ENCODE assay signal across 1 cellular context in the genomic region with DNA sequence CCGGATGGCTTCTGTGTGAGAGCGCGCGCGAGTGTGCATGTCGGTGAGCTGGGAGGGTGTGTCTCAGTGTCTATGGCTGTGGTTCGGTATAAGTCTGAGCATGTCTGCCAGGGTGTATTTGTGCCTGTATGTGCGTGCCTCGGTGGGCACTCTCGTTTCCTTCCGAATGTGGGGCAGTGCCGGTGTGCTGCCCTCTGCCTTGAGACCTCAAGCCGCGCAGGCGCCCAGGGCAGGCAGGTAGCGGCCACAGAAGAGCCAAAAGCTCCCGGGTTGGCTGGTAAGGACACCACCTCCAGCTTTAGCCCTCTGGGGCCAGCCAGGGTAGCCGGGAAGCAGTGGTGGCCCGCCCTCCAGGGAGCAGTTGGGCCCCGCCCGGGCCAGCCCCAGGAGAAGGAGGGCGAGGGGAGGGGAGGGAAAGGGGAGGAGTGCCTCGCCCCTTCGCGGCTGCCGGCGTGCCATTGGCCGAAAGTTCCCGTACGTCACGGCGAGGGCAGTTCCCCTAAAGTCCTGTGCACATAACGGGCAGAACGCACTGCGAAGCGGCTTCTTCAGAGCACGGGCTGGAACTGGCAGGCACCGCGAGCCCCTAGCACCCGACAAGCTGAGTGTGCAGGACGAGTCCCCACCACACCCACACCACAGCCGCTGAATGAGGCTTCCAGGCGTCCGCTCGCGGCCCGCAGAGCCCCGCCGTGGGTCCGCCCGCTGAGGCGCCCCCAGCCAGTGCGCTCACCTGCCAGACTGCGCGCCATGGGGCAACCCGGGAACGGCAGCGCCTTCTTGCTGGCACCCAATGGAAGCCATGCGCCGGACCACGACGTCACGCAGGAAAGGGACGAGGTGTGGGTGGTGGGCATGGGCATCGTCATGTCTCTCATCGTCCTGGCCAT.
A peak's percentile ranks its signal among the peaks of the same experiment; 100 is the strongest.
TF ChIP-seq lines count a peak whose summit lies in the region.

A gene (plus strand): TSS at position 530 of the 890 bp plus-strand sequence. CDS start 221 bp downstream, at position 751.

TF ChIP-seq in HepG2, 621 proteins besides CTCF, POLR2A, EP300 and RAD21 (continued from another document):
- TF ChIP-seq, protein P1, sequence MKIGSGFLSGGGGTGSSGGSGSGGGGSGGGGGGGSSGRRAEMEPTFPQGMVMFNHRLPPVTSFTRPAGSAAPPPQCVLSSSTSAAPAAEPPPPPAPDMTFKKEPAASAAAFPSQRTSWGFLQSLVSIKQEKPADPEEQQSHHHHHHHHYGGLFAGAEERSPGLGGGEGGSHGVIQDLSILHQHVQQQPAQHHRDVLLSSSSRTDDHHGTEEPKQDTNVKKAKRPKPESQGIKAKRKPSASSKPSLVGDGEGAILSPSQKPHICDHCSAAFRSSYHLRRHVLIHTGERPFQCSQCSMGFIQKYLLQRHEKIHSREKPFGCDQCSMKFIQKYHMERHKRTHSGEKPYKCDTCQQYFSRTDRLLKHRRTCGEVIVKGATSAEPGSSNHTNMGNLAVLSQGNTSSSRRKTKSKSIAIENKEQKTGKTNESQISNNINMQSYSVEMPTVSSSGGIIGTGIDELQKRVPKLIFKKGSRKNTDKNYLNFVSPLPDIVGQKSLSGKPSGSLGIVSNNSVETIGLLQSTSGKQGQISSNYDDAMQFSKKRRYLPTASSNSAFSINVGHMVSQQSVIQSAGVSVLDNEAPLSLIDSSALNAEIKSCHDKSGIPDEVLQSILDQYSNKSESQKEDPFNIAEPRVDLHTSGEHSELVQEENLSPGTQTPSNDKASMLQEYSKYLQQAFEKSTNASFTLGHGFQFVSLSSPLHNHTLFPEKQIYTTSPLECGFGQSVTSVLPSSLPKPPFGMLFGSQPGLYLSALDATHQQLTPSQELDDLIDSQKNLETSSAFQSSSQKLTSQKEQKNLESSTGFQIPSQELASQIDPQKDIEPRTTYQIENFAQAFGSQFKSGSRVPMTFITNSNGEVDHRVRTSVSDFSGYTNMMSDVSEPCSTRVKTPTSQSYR (CRISPR knock-in tag; IDR thresholded peaks at IDR 0.05; ENCODE audit: borderline replicate concordance), result no peak
- TF ChIP-seq ZBTB38 (CRISPR knock-in tag; IDR thresholded peaks at IDR 0.05), result peak; percentile 43; the same call in 1 of the 2 replicates
